8 cellular contexts compared by ENCODE assay signal in the genomic region with DNA sequence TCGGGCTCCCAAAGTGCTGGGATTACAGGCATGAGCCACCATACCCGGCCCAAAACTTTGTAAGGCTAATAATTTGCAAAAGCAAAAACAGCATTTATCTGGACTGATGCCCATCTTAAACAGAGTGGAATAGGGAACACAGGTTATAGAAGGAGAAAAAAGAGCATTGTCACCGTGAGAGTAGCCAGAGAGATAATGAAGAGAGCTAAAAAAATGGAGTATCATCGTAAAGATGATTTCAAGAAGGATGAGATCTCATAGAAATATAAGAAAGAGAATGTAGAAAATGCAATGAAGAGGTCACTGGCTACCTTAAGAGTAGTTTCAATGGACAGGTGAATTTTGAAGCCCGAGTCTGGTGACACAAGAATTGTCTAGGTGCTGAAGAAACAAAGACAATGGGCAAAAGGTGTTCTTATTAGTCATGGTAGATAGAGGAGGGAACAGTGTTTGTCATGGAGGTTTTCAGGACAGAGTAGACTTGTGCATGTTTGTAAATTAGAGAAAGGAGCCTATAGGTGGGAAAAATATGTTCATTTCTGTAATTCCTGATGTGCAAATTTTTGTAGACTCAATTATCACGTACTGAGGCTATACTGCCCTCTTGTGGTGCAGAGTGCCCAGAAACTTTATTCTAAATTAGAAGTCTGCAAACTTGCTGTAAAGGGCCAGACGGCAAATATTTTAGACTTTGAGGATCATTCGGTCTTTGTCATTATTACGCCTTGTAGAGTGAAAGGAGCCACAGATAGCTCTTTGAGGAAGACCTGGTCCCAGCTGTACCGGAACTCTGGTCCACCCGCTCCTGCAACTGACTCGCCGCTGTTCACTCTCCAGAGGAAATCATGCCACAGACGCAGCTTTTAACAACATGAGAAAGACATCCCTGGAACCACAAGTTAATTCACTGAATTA. TPM values are rescaled to one million over a fixed set of nuclear protein-coding genes. Genes with fewer than 3 reads are reported as not detected.
A peak's percentile ranks its signal among the peaks of the same experiment; 100 is the strongest.
DNase-seq lines count a peak whose midpoint lies in the region; ATAC-seq and TF ChIP-seq lines count a peak whose summit lies in the region.

No MANE protein-coding gene starts in this region.

- DNase-seq in AG09309 (ENCODE audit: low read depth) (no peak), GM20000 (ENCODE audit: low spot score) (peak; percentile 38), NCI-H69 (lab: John Stamatoyannopoulos, UW) (peak; percentile 67), natural killer cell (peak; percentile 30)
- DNase-seq in activated CD4-positive, alpha-beta T cell treated with anti-CD3 and anti-CD28 coated beads, Interleukin-2, amount 50 U/mL, for 48 hours: peak; percentile 67 to 71
- peak; percentile 16 to 50 (median 20) for DNase-seq in effector memory CD4-positive, alpha-beta T cell

- ATAC-seq in natural killer cell (peak; percentile 66 to 69 (median 67)), GM21723 (IDR thresholded peaks at IDR 0.05; ENCODE audit: unreplicated experiment) (no peak)

- peak; percentile 75 for TF ChIP-seq CTCF in AG09309 (IDR thresholded peaks at IDR 0.05; ENCODE audit: control insufficient read depth, insufficient read depth, low read depth, low read length, missing control alignments)
- peak; percentile 28 for TF ChIP-seq CTCF in GM20000 (IDR thresholded peaks at IDR 0.05; ENCODE audit: extremely low read depth, missing control alignments)
- TF ChIP-seq CTCF in natural killer cell (IDR thresholded peaks at IDR 0.05): peak; percentile 93

- peaks cover 25 to 42% of the 10 kb centered on the region in 2 donors for H3K27me3 Mint-ChIP-seq in natural killer cell (ENCODE audit: low read depth in 2 of 2)

- no peaks in the 10 kb centered on the region for H3K36me3 Mint-ChIP-seq in natural killer cell

- no peak overlapping the region for H3K27ac Mint-ChIP-seq in natural killer cell

- H3K4me3 ChIP-seq in AG09309 (ENCODE audit: control insufficient read depth, low read depth, low read length): no peak overlapping the region
- no peak overlapping the region for H3K4me3 ChIP-seq in effector memory CD4-positive, alpha-beta T cell (ENCODE audit: insufficient read depth, low read depth, low read length, poor library complexity, severe bottlenecking)
- peak overlapping the region in 3 of 5 donors; percentile 12 to 34 (median 13) for H3K4me3 ChIP-seq in subcutaneous abdominal adipose tissue (ENCODE audit: low read depth in 1 of 5, low read length in 5 of 5)

- peaks cover 5% of the 10 kb centered on the region in 2 donors for H3K4me1 Mint-ChIP-seq in natural killer cell

- no peaks in the 10 kb centered on the region for H3K27me3 ChIP-seq in effector memory CD4-positive, alpha-beta T cell (replicated peaks; ENCODE audit: control insufficient read depth, insufficient read depth, low read length, poor library complexity, severe bottlenecking)
- H3K27me3 ChIP-seq in subcutaneous abdominal adipose tissue (ENCODE audit: control insufficient read depth in 5 of 5, insufficient read depth in 4 of 5, low read length in 5 of 5): peaks cover 0 to 2% (median 0%) of the 10 kb centered on the region in 5 donors

- H3K27ac ChIP-seq in effector memory CD4-positive, alpha-beta T cell (ENCODE audit: insufficient read depth, low read length, poor library complexity, severe bottlenecking): no peak overlapping the region
- no peak overlapping the region for H3K27ac ChIP-seq in subcutaneous abdominal adipose tissue (ENCODE audit: low read depth, low read length)

- no peaks in the 10 kb centered on the region for H3K36me3 ChIP-seq in effector memory CD4-positive, alpha-beta T cell (ENCODE audit: control insufficient read depth, insufficient read depth, low read length)
- no peaks in the 10 kb centered on the region for H3K36me3 ChIP-seq in subcutaneous abdominal adipose tissue (ENCODE audit: control insufficient read depth in 5 of 5, insufficient read depth in 5 of 5, low read length in 5 of 5)

- no peak overlapping the region for H3K4me3 Mint-ChIP-seq in natural killer cell

- no peaks in the 10 kb centered on the region for H3K4me1 ChIP-seq in effector memory CD4-positive, alpha-beta T cell (ENCODE audit: control insufficient read depth, insufficient read depth, low read length, poor library complexity, severe bottlenecking)
- peaks cover 0 to 4% (median 3%) of the 10 kb centered on the region in 5 donors for H3K4me1 ChIP-seq in subcutaneous abdominal adipose tissue (ENCODE audit: control insufficient read depth in 5 of 5, insufficient read depth in 5 of 5, low read length in 5 of 5)

- peak overlapping the region in 2 of 5 donors; percentile 14 to 39 for H3K9ac ChIP-seq in subcutaneous abdominal adipose tissue (ENCODE audit: low read length in 5 of 5)

- no peaks in the 10 kb centered on the region for H3K9me3 ChIP-seq in effector memory CD4-positive, alpha-beta T cell (ENCODE audit: control insufficient read depth, low read length)
- H3K9me3 ChIP-seq in subcutaneous abdominal adipose tissue (ENCODE audit: control insufficient read depth in 5 of 5, low read length in 5 of 5): no peaks in the 10 kb centered on the region

- intact Hi-C loops in natural killer cell (cut with micrococcal nuclease): loop anchor here (1.0 to 5.0 kb wide), 3 partner anchors 73 to 249 kb away; partner anchors contain the start of gene RABIF

- H3K9me3 Mint-ChIP-seq in natural killer cell: no peaks in the 10 kb centered on the region

RNA-seq across cellular contexts. Expression of gene TMEM183A, which starts 8.1 kb away (rescaled TPM):
- 100 to 1,000 TPM; 127 to 147 (median 143) TPM for total RNA-seq in natural killer cell

RNA-seq across cellular contexts. Expression of gene PPFIA4, which starts 27.2 kb away (rescaled TPM):
- under 1 TPM; 0.18 to 0.88 (median 0.33) TPM for total RNA-seq in natural killer cell

RNA-seq across cellular contexts. Expression of gene CYB5R1, which starts 32.0 kb away (rescaled TPM):
- total RNA-seq in natural killer cell: 10 to 100 TPM; 27.5 to 36.6 (median 27.7) TPM

RNA-seq across cellular contexts. Expression of gene ADIPOR1, which starts 41.0 kb away (rescaled TPM):
- total RNA-seq in natural killer cell: 10 to 100 TPM; 61.9 to 81.7 (median 80.6) TPM

Comparison
In these comparisons a context has a peak if more than half of its experiments do, and no peak if none do; other contexts are left out.
1. H3K4me3 ChIP-seq: peak in subcutaneous abdominal adipose tissue (3 of 5); none in AG09309 (single experiment) and effector memory CD4-positive, alpha-beta T cell (single experiment).
2. CTCF ChIP-seq: peak in every context shown above with its lines; median percentile 93 in natural killer cell; 75 in AG09309; 28 in GM20000.